In the genomic region with DNA sequence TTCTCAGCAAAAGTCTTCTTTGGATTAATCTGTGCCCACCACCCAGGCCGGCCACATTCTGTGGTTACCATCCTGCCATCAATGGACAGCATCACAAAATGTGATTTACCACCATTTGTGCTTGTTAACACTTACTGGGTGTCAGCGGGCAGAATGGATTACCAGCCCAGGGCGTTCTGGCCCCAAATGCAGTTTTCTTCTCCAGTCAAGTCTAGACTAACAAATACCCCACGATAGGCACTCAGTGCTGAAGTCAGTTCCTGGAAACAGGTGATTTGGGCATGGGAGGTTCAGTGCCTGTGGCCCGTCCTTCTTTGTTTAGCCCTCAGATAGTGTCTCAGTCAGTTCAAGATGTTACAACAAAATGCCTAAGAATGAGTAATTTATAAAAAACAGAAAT, we compare ENCODE assay signal across 33 cellular contexts. TPM values are rescaled to one million over a fixed set of nuclear protein-coding genes. Genes with fewer than 3 reads are reported as not detected.
"Had no signal": no experiment of that assay in that cellular context is flagged by ENCODE, and none has a peak within 500 bp of the region (broad histone marks: within the 10 kb centered on the region; RNA-seq: fewer than 3 reads in every experiment).

No MANE protein-coding gene starts in this region.

- H3K27ac ChIP-seq: heart right ventricle, hepatocyte, left lung, lower lobe of right lung, parathyroid adenoma, right atrium auricular region, right lobe of liver, stomach, suprapubic skin, thoracic aorta, tibial artery, uterus had no signal

- DNase-seq: heart right ventricle; islet precursor cell; kidney glomerular epithelial cell; left cardiac atrium; left lung; mammary epithelial cell; mesendoderm; midbrain; mucosa of descending colon; naive thymus-derived CD4-positive, alpha-beta T cell; nucleus accumbens; stimulated activated CD4-positive, alpha-beta T cell treated with anti-CD3 and anti-CD28 coated beads, Interleukin-1b, Interleukin-23, amount 100 ng/mL, for 48 hours; stimulated activated CD4-positive, alpha-beta T cell treated with anti-CD3 and anti-CD28 coated beads, Interleukin-4, amount 100 ng/mL, for 1 hour; stimulated activated naive B cell treated with anti-CD40 and anti-IgM and Interleukin-4, amounts not matched to agents 10 μg/mL and 1 μg/mL and 100 μg/mL, for 72 hours; stimulated activated naive CD8-positive, alpha-beta T cell treated with anti-CD3 and anti-CD28 coated beads, Interleukin-15, Interleukin-2, amounts not matched to agents 100 U/mL and 50 U/mL, for 24 hours; stomach; tibial artery; trophoblast cell; uterus had no signal

- H3K4me1 Mint-ChIP-seq: naive thymus-derived CD4-positive, alpha-beta T cell; neural crest cell; stimulated activated naive B cell treated with anti-CD40 and anti-IgM and Interleukin-4, amounts not matched to agents 10 μg/mL and 1 μg/mL and 100 μg/mL, for 72 hours had no signal

- H3K9me3 ChIP-seq: heart right ventricle, left lung, lower lobe of right lung, mucosa of descending colon, right atrium auricular region, right lobe of liver, stomach, suprapubic skin, thoracic aorta, tibial artery, uterus had no signal

- H3K27me3 Mint-ChIP-seq: naive thymus-derived CD4-positive, alpha-beta T cell; natural killer cell treated with Interleukin-12 subunit alpha and Interleukin-12 subunit beta and Interleukin-15 and Interleukin-18, amount 100 ng/mL, for 72 hours; progenitor cell of endocrine pancreas had no signal

- H3K36me3 Mint-ChIP-seq: naive thymus-derived CD4-positive, alpha-beta T cell; natural killer cell treated with Interleukin-12 subunit alpha and Interleukin-12 subunit beta and Interleukin-15 and Interleukin-18, amount 100 ng/mL, for 72 hours; stimulated activated naive B cell treated with anti-CD40 and anti-IgM and Interleukin-4, amounts not matched to agents 10 μg/mL and 1 μg/mL and 100 μg/mL, for 72 hours had no signal

- H3K27me3 ChIP-seq: heart right ventricle, hepatocyte, left lung, right atrium auricular region, right lobe of liver, stomach, suprapubic skin, uterus had no signal

- H3K4me3 Mint-ChIP-seq: naive thymus-derived CD4-positive, alpha-beta T cell; natural killer cell treated with Interleukin-12 subunit alpha and Interleukin-12 subunit beta and Interleukin-15 and Interleukin-18, amount 100 ng/mL, for 72 hours; neural crest cell; stimulated activated naive B cell treated with anti-CD40 and anti-IgM and Interleukin-4, amounts not matched to agents 10 μg/mL and 1 μg/mL and 100 μg/mL, for 72 hours had no signal

- H3K79me2 ChIP-seq: hepatocyte, parathyroid adenoma had no signal

- H3K4me1 ChIP-seq: heart right ventricle, left lung, lower lobe of right lung, parathyroid adenoma, right atrium auricular region, right lobe of liver, stomach, tibial artery, uterus had no signal

- H2AFZ ChIP-seq: hepatocyte, parathyroid adenoma had no signal

- H3K36me3 ChIP-seq: heart right ventricle, left lung, lower lobe of right lung, right atrium auricular region, right lobe of liver, stomach, suprapubic skin, thoracic aorta, tibial artery, uterus had no signal

- H3K9ac ChIP-seq: parathyroid adenoma had no signal

- H3K4me3 ChIP-seq: heart right ventricle, hepatocyte, left lung, lower lobe of right lung, mucosa of descending colon, right atrium auricular region, right lobe of liver, smooth muscle cell, stomach, suprapubic skin, thoracic aorta, tibial artery, uterus had no signal

- H3K27ac Mint-ChIP-seq: naive thymus-derived CD4-positive, alpha-beta T cell; natural killer cell treated with Interleukin-12 subunit alpha and Interleukin-12 subunit beta and Interleukin-15 and Interleukin-18, amount 100 ng/mL, for 72 hours; progenitor cell of endocrine pancreas; stimulated activated naive B cell treated with anti-CD40 and anti-IgM and Interleukin-4, amounts not matched to agents 10 μg/mL and 1 μg/mL and 100 μg/mL, for 72 hours had no signal

- H3K9me3 Mint-ChIP-seq: naive thymus-derived CD4-positive, alpha-beta T cell; natural killer cell treated with Interleukin-12 subunit alpha and Interleukin-12 subunit beta and Interleukin-15 and Interleukin-18, amount 100 ng/mL, for 72 hours; neural crest cell; stimulated activated naive B cell treated with anti-CD40 and anti-IgM and Interleukin-4, amounts not matched to agents 10 μg/mL and 1 μg/mL and 100 μg/mL, for 72 hours had no signal

- H3K4me2 ChIP-seq: hepatocyte, smooth muscle cell had no signal

RNA-seq across cellular contexts. Expression of a gene that starts 38.8 kb away (rescaled TPM):
- total RNA-seq: hepatocyte; natural killer cell treated with Interleukin-12 subunit alpha and Interleukin-12 subunit beta and Interleukin-15 and Interleukin-18, amount 100 ng/mL, for 72 hours; neural crest cell; osteocyte; progenitor cell of endocrine pancreas had no signal

RNA-seq across cellular contexts. Expression of a gene that starts 58.8 kb away (rescaled TPM):
- total RNA-seq: mammary epithelial cell, myocyte, progenitor cell of endocrine pancreas, renal cortical epithelial cell had no signal
- polyA plus RNA-seq: mammary epithelial cell had no signal

RNA-seq across cellular contexts. Expression of a gene that starts 59.0 kb away (rescaled TPM):
- total RNA-seq: hepatocyte, mammary epithelial cell, myocyte, neural crest cell, osteocyte, progenitor cell of endocrine pancreas, renal cortical epithelial cell had no signal
- polyA plus RNA-seq: hepatocyte, mammary epithelial cell had no signal
